ENCODE assay signal across 12 cellular contexts in genomic region chr9:137186385-137186784, GRCh38. TPM values are rescaled to one million over a fixed set of nuclear protein-coding genes. Genes with fewer than 3 reads are reported as not detected.
A peak's percentile ranks its signal among the peaks of the same experiment; 100 is the strongest.
DNase-seq lines count a peak whose midpoint lies in the region; ATAC-seq and TF ChIP-seq lines count a peak whose summit lies in the region.
"Had no signal": no experiment of that assay in that cellular context is flagged by ENCODE, and none has a peak within 500 bp of the region (broad histone marks: within the 10 kb centered on the region; RNA-seq: fewer than 3 reads in every experiment).

No MANE protein-coding gene starts in this region.

- peaks cover 25% of the 10 kb centered on the region for H3K4me1 Mint-ChIP-seq in activated T-helper 2 cell treated with anti-CD3 and anti-CD28 coated beads, Interferon-gamma antibody, Interleukin-2, Interleukin-4, amounts not matched to agents 10 μg/mL and 5 μg/mL and 100 μg/mL, durations not matched to agents 14 hours and 24 hours and 36 hours (ENCODE audit: low read depth)
- H3K4me1 Mint-ChIP-seq in naive B cell: peaks cover 28 to 47% (median 40%) of the 10 kb centered on the region in 3 donors

- H3K36me3 Mint-ChIP-seq in activated T-helper 2 cell treated with anti-CD3 and anti-CD28 coated beads, Interferon-gamma antibody, Interleukin-2, Interleukin-4, amounts not matched to agents 10 μg/mL and 5 μg/mL and 100 μg/mL, durations not matched to agents 14 hours and 24 hours and 36 hours (ENCODE audit: low read depth): peaks cover 40% of the 10 kb centered on the region
- peaks cover 0 to 13% of the 10 kb centered on the region in 2 donors for H3K36me3 Mint-ChIP-seq in naive B cell

- H3F3A ChIP-seq in DOHH2 (ENCODE audit: control insufficient read depth, insufficient read depth): no peaks in the 10 kb centered on the region

- H3K4me3 ChIP-seq in BLaER1 treated with 17β-estradiol and CSF1 and Interleukin-3, amounts not matched to agents 10 nM and 100 nM: peak overlapping the region in 8 of 10 experiments; percentile 83 to 99 (median 96); a peak in 10 of 20 replicates
- H3K4me3 ChIP-seq in DOHH2 (ENCODE audit: low read length): peak overlapping the region; percentile 95; the same call in 1 of the 2 replicates
- H3K4me3 ChIP-seq: colonic mucosa had no signal

- H3K27ac Mint-ChIP-seq in activated T-helper 2 cell treated with anti-CD3 and anti-CD28 coated beads, Interferon-gamma antibody, Interleukin-2, Interleukin-4, amounts not matched to agents 10 μg/mL and 5 μg/mL and 100 μg/mL, durations not matched to agents 14 hours and 24 hours and 36 hours: no peak overlapping the region
- peak overlapping the region in 1 of 6 donors; percentile 60 for H3K27ac Mint-ChIP-seq in naive B cell

- no peaks in the 10 kb centered on the region for H3K27me3 Mint-ChIP-seq in activated T-helper 2 cell treated with anti-CD3 and anti-CD28 coated beads, Interferon-gamma antibody, Interleukin-2, Interleukin-4, amounts not matched to agents 10 μg/mL and 5 μg/mL and 100 μg/mL, durations not matched to agents 14 hours and 24 hours and 36 hours (ENCODE audit: low read depth)
- H3K27me3 Mint-ChIP-seq in naive B cell: no peaks in the 10 kb centered on the region

- H3K9me2 ChIP-seq in DOHH2 (replicated peaks; ENCODE audit: control insufficient read depth, low read length): no peaks in the 10 kb centered on the region

- H4K20me1 ChIP-seq in BLaER1 treated with 17β-estradiol and CSF1 and Interleukin-3, amounts not matched to agents 10 nM and 100 nM: peaks cover 12 to 91% (median 68%) of the 10 kb centered on the region in 11 experiments; a peak in 21 of 22 replicates
- no peaks in the 10 kb centered on the region for H4K20me1 ChIP-seq in DOHH2 (ENCODE audit: control insufficient read depth, insufficient read depth, low read depth, low read length)

- H3K9me3 ChIP-seq in BLaER1 treated with 17β-estradiol and CSF1 and Interleukin-3, amounts not matched to agents 10 nM and 100 nM (replicated peaks in 1 of 11): no peaks in the 10 kb centered on the region
- no peaks in the 10 kb centered on the region for H3K9me3 ChIP-seq in DOHH2 (ENCODE audit: control insufficient read depth, insufficient read depth, low read length)
- H3K9me3 ChIP-seq: colonic mucosa, gastroesophageal sphincter, vagina had no signal

- H3K4me2 ChIP-seq in BLaER1 treated with 17β-estradiol and CSF1 and Interleukin-3, amounts not matched to agents 10 nM and 100 nM: peak overlapping the region; percentile 93 to 100 (median 99)
- H3K4me2 ChIP-seq in DOHH2 (ENCODE audit: low read length): peak overlapping the region; percentile 72

- H3K4me1 ChIP-seq in BLaER1 treated with 17β-estradiol and CSF1 and Interleukin-3, amounts not matched to agents 10 nM and 100 nM: peaks cover 42 to 49% (median 44%) of the 10 kb centered on the region in 10 experiments
- H3K4me1 ChIP-seq in DOHH2 (ENCODE audit: control insufficient read depth, low read length): peaks cover 29% of the 10 kb centered on the region

- TF ChIP-seq CTCF in DOHH2 (IDR thresholded peaks at IDR 0.05; ENCODE audit: low read depth, low read length, poor library complexity, severe bottlenecking): no peak

- H3K36me3 ChIP-seq in BLaER1 treated with 17β-estradiol and CSF1 and Interleukin-3, amounts not matched to agents 10 nM and 100 nM: peaks cover 63 to 81% (median 77%) of the 10 kb centered on the region in 11 experiments
- peaks cover 60% of the 10 kb centered on the region for H3K36me3 ChIP-seq in DOHH2 (ENCODE audit: control insufficient read depth, low read length)

- H3K9ac ChIP-seq in BLaER1 treated with 17β-estradiol and CSF1 and Interleukin-3, amounts not matched to agents 10 nM and 100 nM: peak overlapping the region in 10 of 11 experiments; percentile 6 to 95 (median 92); a peak in 16 of 22 replicates

- H3K9me3 Mint-ChIP-seq in activated T-helper 2 cell treated with anti-CD3 and anti-CD28 coated beads, Interferon-gamma antibody, Interleukin-2, Interleukin-4, amounts not matched to agents 10 μg/mL and 5 μg/mL and 100 μg/mL, durations not matched to agents 14 hours and 24 hours and 36 hours: no peaks in the 10 kb centered on the region
- H3K9me3 Mint-ChIP-seq in naive B cell: no peaks in the 10 kb centered on the region

- H3K27ac ChIP-seq in BLaER1 treated with 17β-estradiol and CSF1 and Interleukin-3, amounts not matched to agents 10 nM and 100 nM: no peak overlapping the region
- H3K27ac ChIP-seq in DOHH2 (ENCODE audit: low read depth, low read length): no peak overlapping the region
- H3K27ac ChIP-seq: colonic mucosa, gastroesophageal sphincter, vagina had no signal

- H3K4me3 Mint-ChIP-seq in activated T-helper 2 cell treated with anti-CD3 and anti-CD28 coated beads, Interferon-gamma antibody, Interleukin-2, Interleukin-4, amounts not matched to agents 10 μg/mL and 5 μg/mL and 100 μg/mL, durations not matched to agents 14 hours and 24 hours and 36 hours (ENCODE audit: low read depth): peak overlapping the region; percentile 91
- H3K4me3 Mint-ChIP-seq in naive B cell: peak overlapping the region; percentile 19 to 96 (median 92)

- no peak for DNase-seq in activated T-helper 2 cell treated with anti-CD3 and anti-CD28 coated beads, Interferon-gamma antibody, Interleukin-2, Interleukin-4, amounts not matched to agents 10 μg/mL and 5 μg/mL and 100 μg/mL, durations not matched to agents 14 hours and 24 hours and 36 hours (ENCODE audit: low spot score)
- DNase-seq in naive B cell (no peak), mesenteric fat pad (ENCODE audit: low spot score) (no peak), cardiac septum (ENCODE audit: low spot score) (no peak), inferior parietal cortex (ENCODE audit: extremely low spot score) (no peak)
- DNase-seq: colonic mucosa, left cardiac atrium had no signal

- ATAC-seq in naive B cell (ENCODE audit: low read depth in 2 of 2) (no peak), HG03095 (IDR thresholded peaks at IDR 0.05; ENCODE audit: unreplicated experiment) (no peak)
- ATAC-seq: gastroesophageal sphincter, left cardiac atrium had no signal

- H3K27me3 ChIP-seq in BLaER1 treated with 17β-estradiol and CSF1 and Interleukin-3, amounts not matched to agents 10 nM and 100 nM: no peaks in the 10 kb centered on the region
- H3K27me3 ChIP-seq in DOHH2 (ENCODE audit: control insufficient read depth, low read length): no peaks in the 10 kb centered on the region
- H3K27me3 ChIP-seq: colonic mucosa, gastroesophageal sphincter, vagina had no signal

- intact Hi-C loops in activated T-helper 2 cell treated with anti-CD3 and anti-CD28 coated beads, Interferon-gamma antibody, Interleukin-2, Interleukin-4, amounts not matched to agents 10 μg/mL and 5 μg/mL and 100 μg/mL, durations not matched to agents 14 hours and 24 hours and 36 hours (cut with micrococcal nuclease): loop anchor here (5.0 kb wide), 1 partner anchor 51 kb away; no protein-coding TSS in a partner anchor
- intact Hi-C loops in cardiac septum (cut with DNase I): no loop called here

- H3K79me2 ChIP-seq in DOHH2 (ENCODE audit: control insufficient read depth, low read length): peaks cover 59% of the 10 kb centered on the region

RNA-seq across cellular contexts. Expression of gene ANAPC2, which starts 2.0 kb away (rescaled TPM):
- total RNA-seq in activated T-helper 2 cell treated with anti-CD3 and anti-CD28 coated beads, Interferon-gamma antibody, Interleukin-2, Interleukin-4, amounts not matched to agents 10 μg/mL and 5 μg/mL and 100 μg/mL, durations not matched to agents 14 hours and 24 hours and 36 hours: 52.3 and 58.5 TPM in 2 replicates
- polyA plus RNA-seq in naive B cell (ENCODE audit: low read depth in 6 of 6): 1 to 10 TPM; 6.1 to 9.3 (median 7.5) TPM
- total RNA-seq in mesenteric fat pad: 39.3 TPM
- 32.5 TPM for total RNA-seq in cardiac septum

RNA-seq across cellular contexts. Expression of gene SSNA1, which starts 2.1 kb away (rescaled TPM):
- 91.6 and 91.8 TPM in 2 replicates for total RNA-seq in activated T-helper 2 cell treated with anti-CD3 and anti-CD28 coated beads, Interferon-gamma antibody, Interleukin-2, Interleukin-4, amounts not matched to agents 10 μg/mL and 5 μg/mL and 100 μg/mL, durations not matched to agents 14 hours and 24 hours and 36 hours
- polyA plus RNA-seq in naive B cell (ENCODE audit: low read depth in 6 of 6): 100 to 1,000 TPM; 112 to 145 (median 132) TPM
- total RNA-seq in mesenteric fat pad (53.3 TPM), cardiac septum (59.5 TPM)

RNA-seq across cellular contexts. Expression of gene TPRN, which starts 14.2 kb away (rescaled TPM):
- 16.4 and 18.2 TPM in 2 replicates for total RNA-seq in activated T-helper 2 cell treated with anti-CD3 and anti-CD28 coated beads, Interferon-gamma antibody, Interleukin-2, Interleukin-4, amounts not matched to agents 10 μg/mL and 5 μg/mL and 100 μg/mL, durations not matched to agents 14 hours and 24 hours and 36 hours
- 1 to 10 TPM in 1 of 6 donors, under 1 TPM in 5; 0.21 to 1.1 (median 0.48) TPM for polyA plus RNA-seq in naive B cell (ENCODE audit: low read depth in 6 of 6)
- total RNA-seq in mesenteric fat pad (5.1 TPM), cardiac septum (13.5 TPM)

RNA-seq across cellular contexts. Expression of gene TMEM210, which starts 14.5 kb away (rescaled TPM):
- total RNA-seq in activated T-helper 2 cell treated with anti-CD3 and anti-CD28 coated beads, Interferon-gamma antibody, Interleukin-2, Interleukin-4, amounts not matched to agents 10 μg/mL and 5 μg/mL and 100 μg/mL, durations not matched to agents 14 hours and 24 hours and 36 hours: not detected in 2 replicates
- not detected for polyA plus RNA-seq in naive B cell (ENCODE audit: low read depth in 6 of 6)
- total RNA-seq in mesenteric fat pad (not detected), cardiac septum (not detected)
- total RNA-seq: gastroesophageal sphincter, left cardiac atrium, vagina had no signal

RNA-seq across cellular contexts. Expression of gene LRRC26, which starts 16.5 kb away (rescaled TPM):
- total RNA-seq in activated T-helper 2 cell treated with anti-CD3 and anti-CD28 coated beads, Interferon-gamma antibody, Interleukin-2, Interleukin-4, amounts not matched to agents 10 μg/mL and 5 μg/mL and 100 μg/mL, durations not matched to agents 14 hours and 24 hours and 36 hours: 0.21 and 0.34 TPM in 2 replicates
- polyA plus RNA-seq in naive B cell (ENCODE audit: low read depth in 6 of 6): not detected
- not detected for total RNA-seq in mesenteric fat pad
- not detected for total RNA-seq in cardiac septum
- total RNA-seq: left cardiac atrium, vagina had no signal
